25 cellular contexts compared by ENCODE assay signal in genomic region chr6:44528716-44529115, GRCh38.
"Had no signal": no experiment of that assay in that cellular context is flagged by ENCODE, and none has a peak within 500 bp of the region (broad histone marks: within the 10 kb centered on the region; RNA-seq: fewer than 3 reads in every experiment).

No MANE protein-coding gene starts in this region.

- H3K27ac Mint-ChIP-seq: activated CD4-positive, alpha-beta memory T cell treated with anti-CD3 and anti-CD28 coated beads for 36 hours; activated CD8-positive, alpha-beta memory T cell treated with anti-CD3 and anti-CD28 coated beads, Interleukin-2, amount 10 ng/mL, durations not matched to agents 7 days and 5 days; activated CD8-positive, alpha-beta T cell treated with anti-CD3 and anti-CD28 coated beads, Interleukin-2, amount 10 ng/mL, durations not matched to agents 7 days and 5 days; activated naive CD4-positive, alpha-beta T cell treated with anti-CD3 and anti-CD28 coated beads, Interleukin-2, amount 10 ng/mL, durations not matched to agents 7 days and 5 days; activated naive CD4-positive, alpha-beta T cell treated with anti-CD3 and anti-CD28 coated beads, Interleukin-2, amount 50 U/mL, for 72 hours; activated naive CD8-positive, alpha-beta T cell treated with anti-CD3 and anti-CD28 coated beads, Interleukin-2, amount 10 ng/mL, durations not matched to agents 7 days and 5 days; activated T-cell treated with anti-CD3 and anti-CD28 coated beads, Interleukin-2, amount 50 U/mL, for 72 hours; dendritic cell treated with granulocyte-macrophage colony-stimulating factor and Interleukin-4, amounts not matched to agents 40 ng/mL and 50 ng/mL, for 4 days had no signal

- H3K4me1 ChIP-seq: ascending aorta, esophagus muscularis mucosa, foreskin keratinocyte, gastrocnemius medialis had no signal

- H3K36me3 ChIP-seq: ascending aorta, esophagus muscularis mucosa, gastrocnemius medialis had no signal

- H3K9me3 ChIP-seq: ascending aorta had no signal

- H3K4me3 ChIP-seq: ascending aorta, dorsolateral prefrontal cortex, esophagus muscularis mucosa, gastrocnemius medialis had no signal

- H3K9me3 Mint-ChIP-seq: activated CD4-positive, alpha-beta memory T cell treated with anti-CD3 and anti-CD28 coated beads for 36 hours; activated naive CD4-positive, alpha-beta T cell treated with anti-CD3 and anti-CD28 coated beads, Interleukin-2, amount 10 ng/mL, durations not matched to agents 7 days and 5 days; activated naive CD4-positive, alpha-beta T cell treated with anti-CD3 and anti-CD28 coated beads, Interleukin-2, amount 50 U/mL, for 72 hours; activated naive CD8-positive, alpha-beta T cell treated with anti-CD3 and anti-CD28 coated beads, Interleukin-2, amount 10 ng/mL, durations not matched to agents 7 days and 5 days; activated T-cell treated with anti-CD3 and anti-CD28 coated beads, Interleukin-2, amount 50 U/mL, for 72 hours; dendritic cell treated with granulocyte-macrophage colony-stimulating factor and Interleukin-4, amounts not matched to agents 40 ng/mL and 50 ng/mL, for 4 days had no signal

- DNase-seq: activated CD4-positive, alpha-beta memory T cell treated with anti-CD3 and anti-CD28 coated beads for 36 hours; activated CD4-positive, alpha-beta T cell treated with anti-CD3 and anti-CD28 coated beads for 1 hour; activated CD4-positive, alpha-beta T cell treated with anti-CD3 and anti-CD28 coated beads for 4 hours; activated CD4-positive, alpha-beta T cell treated with anti-CD3 and anti-CD28 coated beads, Interleukin-2, amount 50 U/mL, for 1 hour; activated CD4-positive, CD25-positive, alpha-beta regulatory T cell; activated CD8-positive, alpha-beta memory T cell treated with anti-CD3 and anti-CD28 coated beads, Interleukin-2, amount 10 ng/mL, durations not matched to agents 7 days and 5 days; activated CD8-positive, alpha-beta memory T cell treated with anti-CD3 and anti-CD28 coated beads, Interleukin-2, amount 50 U/mL, for 4 hours; activated CD8-positive, alpha-beta T cell treated with anti-CD3 and anti-CD28 coated beads, Interleukin-2, amount 10 ng/mL, durations not matched to agents 7 days and 5 days; activated gamma-delta T cell; activated naive CD4-positive, alpha-beta T cell; activated naive CD4-positive, alpha-beta T cell treated with anti-CD3 and anti-CD28 coated beads, Interleukin-2, amount 10 ng/mL, durations not matched to agents 7 days and 5 days; activated naive CD8-positive, alpha-beta T cell treated with anti-CD3 and anti-CD28 coated beads, Interleukin-2, amount 10 ng/mL, durations not matched to agents 7 days and 5 days; activated T-cell treated with anti-CD3 and anti-CD28 coated beads, Interleukin-2, amount 50 U/mL, for 1 hour; activated T-cell treated with anti-CD3 and anti-CD28 coated beads, Interleukin-2, amount 50 U/mL, for 72 hours; dorsolateral prefrontal cortex; effector memory CD4-positive, alpha-beta T cell; erythroblast; foreskin keratinocyte; gastrocnemius medialis; glutamatergic neuron; T-helper 2 cell had no signal

- ATAC-seq: activated CD8-positive, alpha-beta memory T cell treated with anti-CD3 and anti-CD28 coated beads, Interleukin-2, amount 10 ng/mL, durations not matched to agents 7 days and 5 days; activated CD8-positive, alpha-beta T cell treated with anti-CD3 and anti-CD28 coated beads, Interleukin-2, amount 10 ng/mL, durations not matched to agents 7 days and 5 days; activated T-cell treated with anti-CD3 and anti-CD28 coated beads, Interleukin-2, amount 50 U/mL, for 72 hours; foreskin keratinocyte; gastrocnemius medialis had no signal

- H3K27me3 ChIP-seq: ascending aorta, dorsolateral prefrontal cortex, foreskin keratinocyte, gastrocnemius medialis had no signal

- H3K4me3 Mint-ChIP-seq: activated CD4-positive, alpha-beta memory T cell treated with anti-CD3 and anti-CD28 coated beads for 36 hours; activated CD8-positive, alpha-beta memory T cell treated with anti-CD3 and anti-CD28 coated beads, Interleukin-2, amount 10 ng/mL, durations not matched to agents 7 days and 5 days; activated CD8-positive, alpha-beta T cell treated with anti-CD3 and anti-CD28 coated beads, Interleukin-2, amount 10 ng/mL, durations not matched to agents 7 days and 5 days; activated naive CD4-positive, alpha-beta T cell treated with anti-CD3 and anti-CD28 coated beads, Interleukin-2, amount 10 ng/mL, durations not matched to agents 7 days and 5 days; activated naive CD8-positive, alpha-beta T cell treated with anti-CD3 and anti-CD28 coated beads, Interleukin-2, amount 10 ng/mL, durations not matched to agents 7 days and 5 days; activated T-cell treated with anti-CD3 and anti-CD28 coated beads, Interleukin-2, amount 50 U/mL, for 72 hours; dendritic cell treated with granulocyte-macrophage colony-stimulating factor and Interleukin-4, amounts not matched to agents 40 ng/mL and 50 ng/mL, for 4 days had no signal

- H3K27ac ChIP-seq: ascending aorta, dorsolateral prefrontal cortex, esophagus muscularis mucosa, foreskin keratinocyte, gastrocnemius medialis had no signal

- H3K36me3 Mint-ChIP-seq: activated CD4-positive, alpha-beta memory T cell treated with anti-CD3 and anti-CD28 coated beads for 36 hours; activated CD8-positive, alpha-beta memory T cell treated with anti-CD3 and anti-CD28 coated beads, Interleukin-2, amount 10 ng/mL, durations not matched to agents 7 days and 5 days; activated naive CD4-positive, alpha-beta T cell treated with anti-CD3 and anti-CD28 coated beads, Interleukin-2, amount 10 ng/mL, durations not matched to agents 7 days and 5 days; activated naive CD4-positive, alpha-beta T cell treated with anti-CD3 and anti-CD28 coated beads, Interleukin-2, amount 50 U/mL, for 72 hours; activated naive CD8-positive, alpha-beta T cell treated with anti-CD3 and anti-CD28 coated beads, Interleukin-2, amount 10 ng/mL, durations not matched to agents 7 days and 5 days had no signal
